In the genomic region with DNA sequence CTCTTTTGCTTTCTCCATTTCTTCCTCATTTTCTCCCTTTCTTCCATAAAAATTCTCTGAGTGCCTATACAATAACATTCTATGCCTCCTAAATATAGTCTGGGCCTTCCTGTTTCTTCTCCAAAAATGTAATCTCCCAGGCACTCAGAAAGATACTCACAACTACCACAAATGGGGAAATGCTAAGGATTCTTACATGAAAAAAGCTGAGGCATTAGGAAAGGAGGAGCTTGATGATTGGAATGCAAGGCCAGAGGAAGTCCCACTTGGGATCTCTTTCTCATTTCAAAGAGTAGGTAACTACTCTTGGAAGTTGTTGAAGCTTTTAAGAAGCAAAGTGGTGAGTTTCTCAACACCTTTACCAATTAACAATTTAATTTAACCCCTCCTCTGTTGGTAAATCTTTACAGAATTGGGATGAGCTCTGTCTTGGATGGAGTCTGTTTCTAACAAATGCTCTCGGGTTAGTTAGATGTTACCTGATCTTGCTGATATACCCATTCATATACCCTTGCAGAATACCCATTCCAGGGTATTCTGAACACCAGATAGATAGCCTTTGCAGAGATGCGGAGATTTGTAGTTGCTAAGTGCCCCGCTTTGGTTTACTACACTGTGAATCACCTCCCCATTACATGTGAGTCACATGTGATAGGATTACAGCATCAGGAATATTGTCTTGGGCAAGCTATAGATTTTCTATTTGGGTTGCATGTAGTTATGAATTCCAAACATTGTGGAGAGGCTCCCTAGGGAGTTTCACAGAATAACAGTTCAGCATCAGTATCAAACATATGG, we compare ENCODE assay signal across 18 cellular contexts. TPM values are rescaled to one million over a fixed set of nuclear protein-coding genes. Genes with fewer than 3 reads are reported as not detected.
DNase-seq lines count a peak whose midpoint lies in the region; ATAC-seq, FAIRE-seq and TF ChIP-seq lines count a peak whose summit lies in the region.
"Had no signal": no experiment of that assay in that cellular context is flagged by ENCODE, and none has a peak within 500 bp of the region (broad histone marks: within the 10 kb centered on the region; RNA-seq: fewer than 3 reads in every experiment).

No MANE protein-coding gene starts in this region.

- no peaks in the 10 kb centered on the region; the same call in 1 of the 2 replicates for H3K79me1 ChIP-seq in H1 (ENCODE audit: low read depth, low read length)

- H2BK12ac ChIP-seq in H1 (ENCODE audit: low read depth, low read length) = no peak overlapping the region

- H4K20me1 ChIP-seq in H1 (replicated peaks in 1 of 2; ENCODE audit: control insufficient read depth in 1 of 2, insufficient read depth in 2 of 2, low read length in 2 of 2) = peaks cover 0 to 1% of the 10 kb centered on the region in 2 experiments

- TF ChIP-seq CTCF in H1 (IDR thresholded peaks at IDR 0.05; ENCODE audit: control extremely low read depth in 1 of 3, insufficient read depth in 1 of 3, low read depth in 1 of 3, low read length in 3 of 3) = no peak

- peaks cover 16% of the 10 kb centered on the region for H3K23me2 ChIP-seq in H1 (ENCODE audit: low read depth, low read length)

- H3K79me2 ChIP-seq in H1 (ENCODE audit: control insufficient read depth in 1 of 2, insufficient read depth in 2 of 2, low read length in 2 of 2) = peaks cover 27 to 64% of the 10 kb centered on the region in 2 experiments

- H2BK5ac ChIP-seq in H1 (ENCODE audit: low read depth, low read length) = peak overlapping the region; percentile 89; the same call in 1 of the 2 replicates

- no peaks in the 10 kb centered on the region for H3K36me3 ChIP-seq in H1 (ENCODE audit: control insufficient read depth in 2 of 4, insufficient read depth in 4 of 4, low read length in 3 of 4)
- no peaks in the 10 kb centered on the region for H3K36me3 ChIP-seq in iPS-20b (ENCODE audit: insufficient read depth, low read depth, low read length)
- H3K36me3 ChIP-seq: pancreas had no signal

- POLR2A ChIA-PET in H1 (lab: Charles Lee; ENCODE audit: partially characterized antibody) = interaction anchor here (0.7 to 1.5 kb wide), 7 partner anchors 10 to 1016 kb away, joined by 3 to 6 read pairs (median 3); no protein-coding TSS in a partner anchor

- H3K27ac ChIP-seq in H1 (ENCODE audit: low read depth, low read length) (peak overlapping the region; percentile 42; the same call in 1 of the 2 replicates), iPS-20b (ENCODE audit: low read length) (peak overlapping the region; percentile 28)
- H3K27ac ChIP-seq: pancreas had no signal

- no peak for TF ChIP-seq EP300 in H1 (IDR thresholded peaks at IDR 0.05; ENCODE audit: borderline replicate concordance in 1 of 2, low read depth in 2 of 2, low read length in 2 of 2)

- peak overlapping the region; percentile 84; the same call in 1 of the 2 replicates for H3K18ac ChIP-seq in H1 (ENCODE audit: extremely low read depth, low read length)

- TF ChIP-seq RAD21 in H1 (IDR thresholded peaks at IDR 0.05 in 1 of 2, conservative IDR thresholded peaks at IDR 0.05 in 1 of 2; ENCODE audit: low read depth in 2 of 2, low read length in 2 of 2) = no peak

- H3K4me3 ChIP-seq in H1 (ENCODE audit: extremely low read depth in 1 of 4, insufficient read depth in 2 of 4, low read depth in 3 of 4, low read length in 4 of 4) = peak overlapping the region; percentile 9 to 97 (median 12); a peak in 6 of 8 replicates
- peak overlapping the region; percentile 95 for H3K4me3 ChIP-seq in iPS-20b (ENCODE audit: low read length)
- H3K4me3 ChIP-seq: pancreas had no signal

- peak overlapping the region; percentile 68; the same call in 1 of the 2 replicates for H2BK20ac ChIP-seq in H1 (ENCODE audit: low read length)

- H3K4ac ChIP-seq in H1 (replicated peaks; ENCODE audit: insufficient read length, low read depth, low read length) = peak overlapping the region; percentile 95

- H3K56ac ChIP-seq in H1 (replicated peaks; ENCODE audit: insufficient read length, low read depth, low read length) = peak overlapping the region; percentile 34

- H2BK120ac ChIP-seq in H1 (replicated peaks; ENCODE audit: low read depth, low read length) = peak overlapping the region; percentile 72

- peak; percentile 69 for DNase-seq in Daoy (ENCODE audit: low read depth)
- peak; percentile 29 for DNase-seq in NCI-H446 treated with DMSO at 0.1 percent for 48 hours (lab: John Stamatoyannopoulos, UW)
- no peak for DNase-seq in H1 (ENCODE audit: low read depth in 1 of 2, low spot score in 2 of 2)
- no peak for DNase-seq in NCI-H1436 (lab: John Stamatoyannopoulos, UW)
- DNase-seq in cerebellar nuclear complex (lab: John Stamatoyannopoulos, UW) = no peak
- DNase-seq in activated gamma-delta T cell (lab: John Stamatoyannopoulos, UW) = no peak
- DNase-seq: activated CD8-positive, alpha-beta memory T cell treated with anti-CD3 and anti-CD28 coated beads for 24 hours; activated naive CD4-positive, alpha-beta T cell; NCI-H1417 treated with DMSO at 0.1 percent for 48 hours; NCI-H69; pancreas; Right ventricle myocardium superior had no signal

- no peaks in the 10 kb centered on the region for H3K9me3 ChIP-seq in H1 (ENCODE audit: insufficient read depth in 2 of 2, low read depth in 1 of 2, low read length in 1 of 2)
- no peaks in the 10 kb centered on the region for H3K9me3 ChIP-seq in iPS-20b (ENCODE audit: insufficient read depth, low read depth, low read length)
- H3K9me3 ChIP-seq: pancreas had no signal

- H3K14ac ChIP-seq in H1 (ENCODE audit: insufficient read length) = no peak overlapping the region

- H3K4me1 ChIP-seq in H1 (replicated peaks in 1 of 4; ENCODE audit: control insufficient read depth in 3 of 4, insufficient read depth in 4 of 4, low read length in 3 of 4) (peaks cover 6 to 31% (median 21%) of the 10 kb centered on the region in 4 experiments; a peak in 6 of 7 replicates), iPS-20b (ENCODE audit: insufficient read depth, low read length) (peaks cover 61% of the 10 kb centered on the region)

- H2BK15ac ChIP-seq in H1 (ENCODE audit: low read length) = no peak overlapping the region

- H2AK5ac ChIP-seq in H1 (ENCODE audit: low read depth, low read length) = no peak overlapping the region

- peak; percentile 95 for FAIRE-seq in H1 (lab: Jason Lieb, UNC)
- FAIRE-seq: colon, D721Med had no signal

- peak overlapping the region; percentile 70 for H4K91ac ChIP-seq in H1 (replicated peaks; ENCODE audit: insufficient read length, low read length)

- peak overlapping the region; percentile 68 for H4K5ac ChIP-seq in H1 (ENCODE audit: insufficient read length, low read depth, low read length)

- peak overlapping the region; percentile 92 to 99 for H3K4me2 ChIP-seq in H1 (ENCODE audit: insufficient read depth in 1 of 2, low read depth in 2 of 2, low read length in 2 of 2)

- CTCF ChIA-PET in H1 (lab: Charles Lee; ENCODE audit: partially characterized antibody) = interaction anchor here (1.3 to 1.5 kb wide), 4 partner anchors 9 to 102 kb away, joined by 3 to 8 read pairs (median 6); no protein-coding TSS in a partner anchor

- no peak for ATAC-seq in GM21576 (IDR thresholded peaks at IDR 0.05; ENCODE audit: unreplicated experiment)
- ATAC-seq: pancreas had no signal

- H3K23ac ChIP-seq in H1 (ENCODE audit: insufficient read length) = no peak overlapping the region

- 2% methylated on average over 3 of the region's 3 CpGs; no CpG with 5 or more reads in 1 of the 2 experiments for WGBS in H1 (ENCODE audit: extremely low coverage in 1 of 2, insufficient coverage in 1 of 2, insufficient read length in 1 of 2, insufficient replicate concordance in 2 of 2, low coverage in 1 of 2, low lambda C conversion rate in 2 of 2, missing lambda C conversion rate in 1 of 2), 2 experiments

- no peak overlapping the region for H4K8ac ChIP-seq in H1 (ENCODE audit: extremely low read depth, insufficient read depth, low read length)

- H3K27me3 ChIP-seq in H1 (replicated peaks in 1 of 4; ENCODE audit: control insufficient read depth in 3 of 4, extremely low read depth in 1 of 4, insufficient read depth in 3 of 4, low read length in 3 of 4) (no peaks in the 10 kb centered on the region; a peak in 1 of 7 replicates), iPS-20b (ENCODE audit: insufficient read depth, low read length) (peaks cover 27% of the 10 kb centered on the region)
- H3K27me3 ChIP-seq: pancreas had no signal

- H3K9ac ChIP-seq in H1 (replicated peaks in 1 of 4; ENCODE audit: extremely low read depth in 1 of 4, low read depth in 3 of 4, low read length in 3 of 4) (peak overlapping the region in 1 of 4 experiments; percentile 16; a peak in 1 of 7 replicates), iPS-20b (ENCODE audit: low read depth, low read length) (peak overlapping the region; percentile 88; the same call in 1 of the 2 replicates)

- TF ChIP-seq POLR2A in H1 (IDR thresholded peaks at IDR 0.05; ENCODE audit: control extremely low read depth in 1 of 2, low read depth in 2 of 2, low read length in 2 of 2) = 0 out of 3 replicates have a peak, but pooled peaks of 1 of the 2 experiments have one; percentile 41

- no peak overlapping the region for H2AFZ ChIP-seq in H1 (ENCODE audit: low read length)

TF ChIP-seq in H1, 55 proteins besides CTCF, POLR2A, EP300 and RAD21 (continues in another document):
- TF ChIP-seq SAP30 (IDR thresholded peaks at IDR 0.05; ENCODE audit: insufficient read depth, insufficient replicate concordance, low read length) (no peak), CHD2 (IDR thresholded peaks at IDR 0.05; ENCODE audit: low read length) (no peak), TBP (IDR thresholded peaks at IDR 0.05; ENCODE audit: low read depth, low read length) (no peak)

RNA-seq across cellular contexts. Expression of gene VSNL1, which starts 3.6 kb away (rescaled TPM):
- 0.09 and 2.1 TPM in 2 replicates for total RNA-seq in Daoy (2014; rRNA removed; shearing (Covaris generic))
- 108 and 113 TPM in 2 replicates for total RNA-seq in H1 (2021; fragmentation: NEBNext Ultra II Directional; extraction: Animal tissue kit (Norgen Biotek cat#: 25700))
- polyA plus RNA-seq in H1 (2011; rRNA removed) = 34.7 and 49.4 TPM in 2 replicates
- polyA plus RNA-seq in H1 (2011; cell fraction: cytosol; rRNA removed) = 64.8 TPM
- polyA plus RNA-seq in H1 (2011; cell fraction: nucleus; rRNA removed) = 21.7 TPM
- 58.5 to 87.6 TPM (median 65.6 TPM) in 4 replicates for polyA plus RNA-seq in H1 (2012, experiment 1 of 2)
- polyA plus RNA-seq in H1 (2012, experiment 2 of 2) = 7.3 TPM
- 107 TPM for polyA plus RNA-seq in H1 (2013, experiment 1 of 2)
- 113 TPM for polyA plus RNA-seq in H1 (2013, experiment 2 of 2)
- 72.6 and 73.2 TPM in 2 replicates for polyA minus RNA-seq in H1 (2011; rRNA and poly(A)+ RNA removed)
- polyA minus RNA-seq in H1 (2011; cell fraction: cytosol; rRNA and poly(A)+ RNA removed) = 37.1 TPM
- polyA minus RNA-seq in H1 (2011; cell fraction: nucleus; rRNA and poly(A)+ RNA removed) = 42.7 TPM
- total RNA-seq: lung microvascular endothelial cell had no signal

RNA-seq across cellular contexts. Expression of gene RAD51AP2, which starts 25.8 kb away (rescaled TPM):
- total RNA-seq in Daoy (2014; rRNA removed; shearing (Covaris generic)) = not detected in 2 replicates
- total RNA-seq in H1 (2021; fragmentation: NEBNext Ultra II Directional; extraction: Animal tissue kit (Norgen Biotek cat#: 25700)) = 0.08 and 0.20 TPM in 2 replicates
- 0.02 and 0.03 TPM in 2 replicates for polyA plus RNA-seq in H1 (2011; rRNA removed)
- polyA plus RNA-seq in H1 (2011; cell fraction: cytosol; rRNA removed) = 0.10 TPM
- polyA plus RNA-seq in H1 (2011; cell fraction: nucleus; rRNA removed) = 0.03 TPM
- polyA plus RNA-seq in H1 (2012, experiment 1 of 2) = 0.05 to 0.15 TPM (median 0.08 TPM) in 4 replicates
- not detected for polyA plus RNA-seq in H1 (2012, experiment 2 of 2)
- polyA plus RNA-seq in H1 (2013, experiment 1 of 2) = 0.20 TPM
- 0.18 TPM for polyA plus RNA-seq in H1 (2013, experiment 2 of 2)
- polyA minus RNA-seq in H1 (2011; rRNA and poly(A)+ RNA removed) = 0.06 TPM in 1 of 2 replicates, not detected in the other
- not detected for polyA minus RNA-seq in H1 (2011; cell fraction: cytosol; rRNA and poly(A)+ RNA removed)
- 0.80 TPM for polyA minus RNA-seq in H1 (2011; cell fraction: nucleus; rRNA and poly(A)+ RNA removed)
- total RNA-seq: lung microvascular endothelial cell had no signal
- polyA plus RNA-seq: AG04450 had no signal

Comparison
In these comparisons a context has a peak if more than half of its experiments do, and no peak if none do; other contexts are left out.
1. DNase-seq: peak in Daoy (single experiment) and NCI-H446 treated with DMSO at 0.1 percent for 48 hours (single experiment); none in H1 (0 of 2), NCI-H1436 (single experiment), cerebellar nuclear complex (0 of 2) and activated gamma-delta T cell (single experiment).
2. RNA of gene VSNL1, which starts 3.6 kb away (total RNA-seq): 108 to 113 TPM in H1; 0.09 to 2.1 TPM in Daoy; every median in the first group is over 10 times any median in the second.